1 cellular context compared by ENCODE assay signal in genomic region chr2:70647873-70648481, GRCh38.
TF ChIP-seq lines count a peak whose summit lies in the region.

No MANE protein-coding gene starts in this region.

TF ChIP-seq in HepG2, 621 proteins besides CTCF, POLR2A, EP300 and RAD21 (continued from another document):
- TF ChIP-seq ZNF142 (CRISPR knock-in tag; IDR thresholded peaks at IDR 0.05) (no peak), IKZF5 (CRISPR knock-in tag; IDR thresholded peaks at IDR 0.05) (peak; percentile 29; the same call in 1 of the 2 replicates), DMTF1 (CRISPR knock-in tag; IDR thresholded peaks at IDR 0.05) (no peak), FOXK2 (IDR thresholded peaks at IDR 0.05) (no peak), TEAD3 (CRISPR knock-in tag; optimal IDR thresholded peaks at IDR 0.05; ENCODE audit: borderline replicate concordance) (peak; percentile 38), FOSL2 (CRISPR knock-in tag; IDR thresholded peaks at IDR 0.05) (0 out of 2 replicates have a peak, but pooled peaks have one; percentile 8), ATF2 (CRISPR knock-in tag; IDR thresholded peaks at IDR 0.05) (0 out of 2 replicates have a peak, but pooled peaks have one; percentile 22), IRF9 (CRISPR knock-in tag; IDR thresholded peaks at IDR 0.05; ENCODE audit: borderline replicate concordance) (0 out of 2 replicates have a peak, but pooled peaks have one; percentile 40), ZSCAN25 (CRISPR knock-in tag; IDR thresholded peaks at IDR 0.05) (0 out of 2 replicates have a peak, but pooled peaks have one; percentile 31), DMAP1 (CRISPR knock-in tag; IDR thresholded peaks at IDR 0.05) (no peak), ZSCAN22 (CRISPR knock-in tag; IDR thresholded peaks at IDR 0.05) (no peak), GATAD1 (CRISPR knock-in tag; IDR thresholded peaks at IDR 0.05) (no peak), ZNF576 (CRISPR knock-in tag; IDR thresholded peaks at IDR 0.05) (peak; percentile 87; the same call in 1 of the 2 replicates), SMC3 (IDR thresholded peaks at IDR 0.05; ENCODE audit: low read length) (peak; percentile 100), XRCC5 (optimal IDR thresholded peaks at IDR 0.05; ENCODE audit: low read length) (peak; percentile 72), GLI4 (CRISPR knock-in tag; IDR thresholded peaks at IDR 0.05; ENCODE audit: borderline replicate concordance) (no peak), KDM2A (CRISPR knock-in tag; IDR thresholded peaks at IDR 0.05; ENCODE audit: borderline replicate concordance, low read depth) (peak; percentile 65; the same call in 1 of the 2 replicates)
TF ChIP-seq in HepG2: peak in this region for 22.
